In genomic region chr3:37500518-37500917, GRCh38 we compare ENCODE assay signal across 23 cellular contexts. TPM values are rescaled to one million over a fixed set of nuclear protein-coding genes. Genes with fewer than 3 reads are reported as not detected.
"Had no signal": no experiment of that assay in that cellular context is flagged by ENCODE, and none has a peak within 500 bp of the region (broad histone marks: within the 10 kb centered on the region; RNA-seq: fewer than 3 reads in every experiment).

No MANE protein-coding gene starts in this region.

- H3K36me3 ChIP-seq: MG63 had no signal

- ATAC-seq: activated T-cell treated with anti-CD3 and anti-CD28 coated beads, Interleukin-2, amount 50 U/mL, for 4 hours; activated T-helper 17 cell treated with anti-CD3 and anti-CD28 coated beads, Interleukin-2, amount 50 U/mL, for 72 hours; T-cell had no signal

- H3K9me3 Mint-ChIP-seq: activated CD4-positive, alpha-beta memory T cell treated with anti-CD3 and anti-CD28 coated beads for 36 hours; activated CD4-positive, alpha-beta T cell treated with anti-CD3 and anti-CD28 coated beads, Interleukin-2, amount 10 ng/mL, durations not matched to agents 7 days and 5 days; activated naive CD4-positive, alpha-beta T cell treated with anti-CD3 and anti-CD28 coated beads, Interleukin-2, amount 10 ng/mL, durations not matched to agents 7 days and 5 days; activated naive CD8-positive, alpha-beta T cell treated with anti-CD3 and anti-CD28 coated beads for 36 hours; activated T-cell treated with anti-CD3 and anti-CD28 coated beads, Interleukin-2, amount 50 U/mL, for 4 hours; activated T-helper 17 cell treated with anti-CD3 and anti-CD28 coated beads, Interleukin-2, amount 50 U/mL, for 72 hours; T-cell had no signal

- H3K4me1 Mint-ChIP-seq: activated naive CD4-positive, alpha-beta T cell treated with anti-CD3 and anti-CD28 coated beads, Interleukin-2, amount 10 ng/mL, durations not matched to agents 7 days and 5 days; activated T-helper 17 cell treated with anti-CD3 and anti-CD28 coated beads, Interleukin-2, amount 50 U/mL, for 72 hours; T-cell had no signal

- H3K4me3 Mint-ChIP-seq: activated CD4-positive, alpha-beta memory T cell treated with anti-CD3 and anti-CD28 coated beads for 36 hours; activated CD4-positive, alpha-beta T cell treated with anti-CD3 and anti-CD28 coated beads, Interleukin-2, amount 10 ng/mL, durations not matched to agents 7 days and 5 days; activated naive CD4-positive, alpha-beta T cell treated with anti-CD3 and anti-CD28 coated beads, Interleukin-2, amount 10 ng/mL, durations not matched to agents 7 days and 5 days; activated naive CD8-positive, alpha-beta T cell treated with anti-CD3 and anti-CD28 coated beads for 36 hours; activated T-cell treated with anti-CD3 and anti-CD28 coated beads, Interleukin-2, amount 50 U/mL, for 4 hours; activated T-helper 17 cell treated with anti-CD3 and anti-CD28 coated beads, Interleukin-2, amount 50 U/mL, for 72 hours; T-cell had no signal

- H3K27ac Mint-ChIP-seq: activated CD4-positive, alpha-beta memory T cell treated with anti-CD3 and anti-CD28 coated beads for 36 hours; activated CD4-positive, alpha-beta T cell treated with anti-CD3 and anti-CD28 coated beads, Interleukin-2, amount 10 ng/mL, durations not matched to agents 7 days and 5 days; activated naive CD4-positive, alpha-beta T cell treated with anti-CD3 and anti-CD28 coated beads, Interleukin-2, amount 10 ng/mL, durations not matched to agents 7 days and 5 days; activated naive CD8-positive, alpha-beta T cell treated with anti-CD3 and anti-CD28 coated beads for 36 hours; activated T-helper 17 cell treated with anti-CD3 and anti-CD28 coated beads, Interleukin-2, amount 50 U/mL, for 72 hours; T-cell had no signal

- H3K27ac ChIP-seq: VCaP had no signal

- DNase-seq: activated CD4-positive, alpha-beta memory T cell treated with anti-CD3 and anti-CD28 coated beads for 36 hours; activated CD4-positive, alpha-beta T cell treated with anti-CD3 and anti-CD28 coated beads, Interleukin-2, amount 10 ng/mL, durations not matched to agents 7 days and 5 days; activated CD4-positive, CD25-positive, alpha-beta regulatory T cell; activated CD8-positive, alpha-beta memory T cell treated with anti-CD3 and anti-CD28 coated beads for 24 hours; activated gamma-delta T cell; activated naive CD4-positive, alpha-beta T cell treated with anti-CD3 and anti-CD28 coated beads, Interleukin-2, amount 10 ng/mL, durations not matched to agents 7 days and 5 days; activated naive CD8-positive, alpha-beta T cell treated with anti-CD3 and anti-CD28 coated beads for 36 hours; activated T-cell treated with anti-CD3 and anti-CD28 coated beads, Interleukin-2, amount 50 U/mL, for 4 hours; MG63; MV-4-11; NCI-H1092 treated with DMSO at 0.1 percent for 48 hours; NCI-H1417 treated with DMSO at 0.1 percent for 48 hours; NCI-H1694; NCI-H2029; NCI-H226; NCI-H526; NCI-H774; SIG-M5; T-cell; T-helper 2 cell; T1000 had no signal

- H3K36me3 Mint-ChIP-seq: activated CD4-positive, alpha-beta memory T cell treated with anti-CD3 and anti-CD28 coated beads for 36 hours; activated naive CD4-positive, alpha-beta T cell treated with anti-CD3 and anti-CD28 coated beads, Interleukin-2, amount 10 ng/mL, durations not matched to agents 7 days and 5 days; activated naive CD8-positive, alpha-beta T cell treated with anti-CD3 and anti-CD28 coated beads for 36 hours; T-cell had no signal

- H3K9me3 ChIP-seq: MG63 had no signal

- H3K27me3 ChIP-seq: MG63 had no signal

- H3K4me3 ChIP-seq: MG63 had no signal

RNA-seq across cellular contexts. Expression of gene ITGA9, which starts 48.6 kb away (rescaled TPM):
- total RNA-seq: activated CD4-positive, alpha-beta T cell treated with anti-CD3 and anti-CD28 coated beads, Interleukin-2, amount 10 ng/mL, durations not matched to agents 7 days and 5 days had no signal
